Comparison of ENCODE assay signal across 6 cellular contexts in genomic region chr7:20430664-20431063, GRCh38.
"Had no signal": no experiment of that assay in that cellular context is flagged by ENCODE, and none has a peak within 500 bp of the region (broad histone marks: within the 10 kb centered on the region; RNA-seq: fewer than 3 reads in every experiment).

No MANE protein-coding gene starts in this region.

- DNase-seq: H9, HCEC 1CT, HFFc6, IMR-90 had no signal

- H2AFZ ChIP-seq: GM23338 had no signal

- H3K4me2 ChIP-seq: GM23338 had no signal

- H3K4me3 ChIP-seq: GM23338, K562 had no signal

- ATAC-seq: GM23338, K562 had no signal
